In the genomic region with DNA sequence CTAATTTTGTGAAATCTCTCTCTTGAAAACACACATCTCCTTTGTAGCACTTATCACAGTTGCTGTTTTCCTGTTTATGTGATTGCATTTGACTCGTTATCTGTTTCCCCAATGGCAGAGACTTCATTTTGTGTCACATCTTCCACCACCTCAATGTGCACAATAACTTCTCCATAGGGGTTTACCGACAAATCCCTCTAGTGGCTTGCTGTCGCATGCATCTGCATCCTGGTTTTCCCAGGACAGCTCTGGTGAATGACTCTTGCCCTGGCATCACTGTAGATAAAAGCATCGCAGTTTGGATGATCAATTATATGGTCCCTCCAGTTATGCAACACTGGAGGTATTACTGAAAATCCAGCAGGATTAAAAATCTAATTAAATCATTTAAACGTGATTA, we compare ENCODE assay signal across 1 cellular context.
TF ChIP-seq lines count a peak whose summit lies in the region.

No MANE protein-coding gene starts in this region.

TF ChIP-seq in GM23338, 12 proteins besides CTCF, POLR2A, EP300 and RAD21 (continued from another document):
- no peak for TF ChIP-seq ZNF462 (CRISPR knock-in tag; IDR thresholded peaks at IDR 0.05)
- TF ChIP-seq EZH2 (IDR thresholded peaks at IDR 0.05; ENCODE audit: low read depth, unreplicated experiment), result no peak
- no peak for TF ChIP-seq ZNF331 (CRISPR knock-in tag; IDR thresholded peaks at IDR 0.05; ENCODE audit: low read depth)
- TF ChIP-seq, protein P1, sequence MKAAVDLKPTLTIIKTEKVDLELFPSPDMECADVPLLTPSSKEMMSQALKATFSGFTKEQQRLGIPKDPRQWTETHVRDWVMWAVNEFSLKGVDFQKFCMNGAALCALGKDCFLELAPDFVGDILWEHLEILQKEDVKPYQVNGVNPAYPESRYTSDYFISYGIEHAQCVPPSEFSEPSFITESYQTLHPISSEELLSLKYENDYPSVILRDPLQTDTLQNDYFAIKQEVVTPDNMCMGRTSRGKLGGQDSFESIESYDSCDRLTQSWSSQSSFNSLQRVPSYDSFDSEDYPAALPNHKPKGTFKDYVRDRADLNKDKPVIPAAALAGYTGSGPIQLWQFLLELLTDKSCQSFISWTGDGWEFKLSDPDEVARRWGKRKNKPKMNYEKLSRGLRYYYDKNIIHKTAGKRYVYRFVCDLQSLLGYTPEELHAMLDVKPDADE (IDR thresholded peaks at IDR 0.05), result no peak
- no peak for TF ChIP-seq POLR2AphosphoS5 (IDR thresholded peaks at IDR 0.05; ENCODE audit: low read depth)
- no peak for TF ChIP-seq JUNB (IDR thresholded peaks at IDR 0.05; ENCODE audit: unreplicated experiment)
- no peak for TF ChIP-seq ZNF114 (CRISPR knock-in tag; IDR thresholded peaks at IDR 0.05)
TF ChIP-seq in GM23338: peak in this region for 0.
